In the genomic region with DNA sequence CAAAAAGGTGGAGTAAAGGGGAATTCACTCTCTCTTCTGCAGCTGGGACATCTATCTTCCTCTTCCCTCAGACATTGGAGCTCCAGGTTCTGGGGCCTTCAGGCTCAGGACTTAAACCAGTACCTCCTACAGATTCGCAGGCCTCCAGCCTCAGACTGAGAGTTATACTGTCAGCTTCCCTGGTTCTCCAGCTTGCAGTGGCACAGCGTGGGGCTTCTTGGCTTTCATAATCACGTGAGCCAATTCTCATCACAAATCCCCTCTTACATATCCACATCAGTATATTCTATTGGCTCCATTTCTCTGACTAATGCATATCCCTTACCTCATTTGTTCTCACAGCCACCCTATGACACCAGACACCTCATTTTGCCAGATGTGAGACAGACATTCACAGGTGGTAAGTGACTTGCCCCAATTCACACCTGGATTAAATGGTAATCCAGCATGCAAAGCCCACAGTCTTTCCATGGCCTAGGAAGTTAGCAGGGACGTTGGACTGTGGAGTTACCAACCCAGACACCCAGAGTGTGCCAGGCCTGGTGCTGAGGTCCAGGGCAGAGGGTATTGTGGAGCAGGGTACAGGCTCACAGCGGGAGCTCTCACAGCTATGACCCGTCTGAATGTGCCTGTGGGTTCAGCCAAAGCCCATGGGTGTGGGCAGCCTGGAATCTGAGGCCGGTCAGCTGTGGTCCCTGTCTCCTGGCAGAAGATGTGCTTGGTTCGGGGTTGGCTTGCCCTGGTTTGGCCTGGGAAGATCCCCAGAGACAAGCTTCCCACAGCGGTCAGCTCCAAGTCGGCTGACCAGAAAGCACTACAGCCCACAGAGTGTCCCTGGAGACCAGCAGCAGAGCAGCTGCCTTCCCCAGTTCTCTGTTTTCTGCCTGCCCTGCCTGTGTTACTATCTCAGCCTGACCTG, we compare ENCODE assay signal across 20 cellular contexts. TPM values are rescaled to one million over a fixed set of nuclear protein-coding genes. Genes with fewer than 3 reads are reported as not detected.
DNase-seq lines count a peak whose midpoint lies in the region; ATAC-seq, FAIRE-seq and TF ChIP-seq lines count a peak whose summit lies in the region.
"Had no signal": no experiment of that assay in that cellular context is flagged by ENCODE, and none has a peak within 500 bp of the region (broad histone marks: within the 10 kb centered on the region; RNA-seq: fewer than 3 reads in every experiment).

No MANE protein-coding gene starts in this region.

- H3K4ac ChIP-seq in trophoblast cell (ENCODE audit: low read depth, low read length) = no peak overlapping the region

- RAD21 ChIA-PET in GM12878 (lab: Charles Lee; ENCODE audit: unreplicated experiment) = no interaction called here

- POLR2A ChIA-PET in GM12878 (lab: Charles Lee) = no interaction called here
- POLR2A ChIA-PET in T-cell (lab: Charles Lee) = no interaction called here

- BruUV-seq in GM12878 (replicated peaks; lab: Mats Ljungman, UMichigan) = no TSS peak

- intact Hi-C loops in GM12878 (cut with micrococcal nuclease; ENCODE audit: unreplicated experiment) = no loop called here
- intact Hi-C loops in left ventricle myocardium superior (cut with micrococcal nuclease) = no loop called here
- intact Hi-C loops in gastrocnemius medialis (cut with DNase I; ENCODE audit: low total_unique reads) = no loop called here

- TF ChIP-seq EP300 in GM12878 (IDR thresholded peaks at IDR 0.05; ENCODE audit: borderline replicate concordance in 1 of 2, control insufficient read depth in 1 of 2, low read depth in 2 of 2, low read length in 2 of 2) = no peak

- no peak overlapping the region for H2AFZ ChIP-seq in GM12878 (ENCODE audit: control insufficient read depth, low read depth, low read length)
- no peak overlapping the region for H2AFZ ChIP-seq in trophoblast cell (ENCODE audit: insufficient read depth, low read length, poor library complexity)

- in situ Hi-C loops in GM12878 (cut with MboI) (no loop called here), gastrocnemius medialis (cut with MboI; ENCODE audit: low sequenced_read_pairs in 4 of 4) (no loop called here)

- no peaks in the 10 kb centered on the region for H4K20me1 ChIP-seq in GM12878 (ENCODE audit: control insufficient read depth, insufficient read depth)

- H3K36me3 Mint-ChIP-seq in T-cell = no peaks in the 10 kb centered on the region
- H3K36me3 Mint-ChIP-seq: naive thymus-derived CD8-positive, alpha-beta T cell had no signal

- no peak overlapping the region for H3K23ac ChIP-seq in trophoblast cell (ENCODE audit: low read length)

- CTCF ChIA-PET in GM12878 (lab: Yijun Ruan, JAX) = interaction anchor here (1.3 to 2.6 kb wide), 3 partner anchors 9 to 90 kb away, joined by 3 to 16 read pairs (median 3); no protein-coding TSS in a partner anchor
- CTCF ChIA-PET in T-cell (lab: Charles Lee) = interaction anchor here in 1 of 2 donors (0.6 kb wide), 1 partner anchor 89 kb away, joined by 3 read pairs; no protein-coding TSS in a partner anchor

- H3K4me2 ChIP-seq in GM12878 (ENCODE audit: control insufficient read depth, insufficient read depth) (no peak overlapping the region), trophoblast cell (ENCODE audit: low read length) (no peak overlapping the region)

- no peak overlapping the region for H4K8ac ChIP-seq in trophoblast cell (ENCODE audit: low read depth, low read length)

- TF ChIP-seq POLR2A in GM12878 (IDR thresholded peaks at IDR 0.05; ENCODE audit: low read depth, low read length) (no peak), gastrocnemius medialis (IDR thresholded peaks at IDR 0.05) (no peak)

- H2AK5ac ChIP-seq in trophoblast cell (ENCODE audit: low read length) = no peak overlapping the region

- no peak overlapping the region for H3K18ac ChIP-seq in trophoblast cell (ENCODE audit: low read length)

- H2BK12ac ChIP-seq in trophoblast cell (ENCODE audit: low read length) = no peak overlapping the region

- H3K4me1 ChIP-seq in GM12878 (ENCODE audit: control insufficient read depth, insufficient read depth, low read length) = no peaks in the 10 kb centered on the region
- peaks cover 30 to 42% of the 10 kb centered on the region in 2 donors for H3K4me1 ChIP-seq in gastrocnemius medialis
- H3K4me1 ChIP-seq in trophoblast cell (ENCODE audit: control insufficient read depth in 1 of 2, insufficient read depth in 2 of 2, low read length in 2 of 2) = no peaks in the 10 kb centered on the region

- ATAC-seq in GM12878 (peak; percentile 31; the same call in 1 of the 3 replicates), left ventricle myocardium superior (peak; percentile 50), gastrocnemius medialis (peak; percentile 77 to 86), SK-N-SH treated with all-trans-retinoic acid at 6 μM for 48 hours (no peak), T-cell (replicated peaks in 1 of 4) (no peak)
- ATAC-seq: naive thymus-derived CD8-positive, alpha-beta T cell had no signal

- 24% methylated on average over 10 of the region's 10 CpGs for WGBS in GM12878 (ENCODE audit: insufficient coverage, insufficient replicate concordance, low lambda C conversion rate, missing lambda C conversion rate)
- WGBS in trophoblast cell (ENCODE audit: extremely low coverage, insufficient coverage, insufficient read length) = no CpG with 5 or more reads among the region's 10 CpGs

- H3K9me3 Mint-ChIP-seq in T-cell = no peaks in the 10 kb centered on the region
- H3K9me3 Mint-ChIP-seq: naive thymus-derived CD8-positive, alpha-beta T cell had no signal

- no peak overlapping the region for H3K9ac ChIP-seq in GM12878 (ENCODE audit: control insufficient read depth, insufficient read depth, low read length)
- no peak overlapping the region for H3K9ac ChIP-seq in trophoblast cell (ENCODE audit: low read length)

- FAIRE-seq in GM12878 (lab: Jason Lieb, UNC) = no peak

- H3K4me1 Mint-ChIP-seq in T-cell = no peaks in the 10 kb centered on the region

- DNase-seq in GM03348 (ENCODE audit: low spot score) (peak; percentile 72), GM12878 (ENCODE audit: low read depth, low spot score) (no peak), left ventricle myocardium superior (peak; percentile 47), gastrocnemius medialis (peak; percentile 77 to 91), trophoblast cell (no peak), NK-92 (lab: John Stamatoyannopoulos, UW; ENCODE audit: unreplicated experiment) (no peak), T-cell (no peak)
- DNase-seq: activated CD4-positive, alpha-beta T cell treated with anti-CD3 and anti-CD28 coated beads for 1 hour; activated effector memory CD4-positive, alpha-beta T cell treated with anti-CD3 and anti-CD28 coated beads, Interleukin-2, amount 50 U/mL, for 16 hours; central memory CD4-positive, alpha-beta T cell; DND-41; erythroblast; glutamatergic neuron; KG1; mammary epithelial cell; naive thymus-derived CD8-positive, alpha-beta T cell; NCI-H1092 treated with DMSO at 0.1 percent for 48 hours; stimulated activated CD8-positive, alpha-beta memory T cell treated with anti-CD3 and anti-CD28 coated beads, Interleukin-4, amount 100 ng/mL, for 48 hours had no signal

- SMC1A ChIA-PET in GM12878 (lab: Charles Lee; ENCODE audit: uncharacterized antibody, unreplicated experiment) = no interaction called here

- TF ChIP-seq CTCF in GM12878 (IDR thresholded peaks at IDR 0.05 in 2 of 3, conservative IDR thresholded peaks at IDR 0.05 in 1 of 3; ENCODE audit: control insufficient read depth in 2 of 3, extremely low read depth in 1 of 3, insufficient read depth in 1 of 3, low read depth in 3 of 3, low read length in 3 of 3) = no peak
- TF ChIP-seq CTCF in gastrocnemius medialis (IDR thresholded peaks at IDR 0.05 in 4 of 5, conservative IDR thresholded peaks at IDR 0.05 in 1 of 5) = no peak

- H3K14ac ChIP-seq in trophoblast cell (ENCODE audit: low read length) = no peak overlapping the region

- H3K36me3 ChIP-seq in GM12878 (ENCODE audit: control insufficient read depth in 2 of 2, insufficient read depth in 2 of 2, low read length in 1 of 2) = no peaks in the 10 kb centered on the region
- no peaks in the 10 kb centered on the region for H3K36me3 ChIP-seq in gastrocnemius medialis
- no peaks in the 10 kb centered on the region for H3K36me3 ChIP-seq in trophoblast cell (ENCODE audit: control insufficient read depth in 1 of 2, insufficient read depth in 2 of 2, low read length in 2 of 2)
- H3K36me3 ChIP-seq: thoracic aorta had no signal

- no peak overlapping the region for H2BK5ac ChIP-seq in trophoblast cell (ENCODE audit: low read depth, low read length, poor library complexity)

- H3K4me3 ChIP-seq in GM12878 = no peak overlapping the region
- H3K4me3 ChIP-seq in gastrocnemius medialis = no peak overlapping the region
- H3K4me3 ChIP-seq in trophoblast cell (ENCODE audit: low read depth, low read length) = no peak overlapping the region
- H3K4me3 ChIP-seq: thoracic aorta had no signal

- no peak for TF ChIP-seq RAD21 in GM12878 (IDR thresholded peaks at IDR 0.05; ENCODE audit: insufficient read depth, low read depth, low read length)

- H4K12ac ChIP-seq in trophoblast cell (ENCODE audit: low read depth, low read length) = no peak overlapping the region

- no peak overlapping the region for H3K27ac Mint-ChIP-seq in T-cell
- H3K27ac Mint-ChIP-seq: naive thymus-derived CD8-positive, alpha-beta T cell had no signal

- H3K9me3 ChIP-seq in GM12878 (replicated peaks; ENCODE audit: control insufficient read depth, insufficient read depth, low read length) (no peaks in the 10 kb centered on the region), gastrocnemius medialis (no peaks in the 10 kb centered on the region), trophoblast cell (ENCODE audit: insufficient read depth, low read depth, low read length) (no peaks in the 10 kb centered on the region)
- H3K9me3 ChIP-seq: thoracic aorta had no signal

- no peaks in the 10 kb centered on the region for H3K79me1 ChIP-seq in trophoblast cell (ENCODE audit: low read length)

- H3K4me3 Mint-ChIP-seq in T-cell = no peak overlapping the region
- H3K4me3 Mint-ChIP-seq: naive thymus-derived CD8-positive, alpha-beta T cell had no signal

- no peak overlapping the region for H4K91ac ChIP-seq in trophoblast cell (ENCODE audit: low read depth, low read length)

- H3K27ac ChIP-seq in GM12878 (ENCODE audit: control insufficient read depth, insufficient read depth) (no peak overlapping the region), gastrocnemius medialis (peak overlapping the region; percentile 64 to 85 (median 77)), trophoblast cell (ENCODE audit: low read depth, low read length) (no peak overlapping the region)
- H3K27ac ChIP-seq: thoracic aorta had no signal

- H2BK120ac ChIP-seq in trophoblast cell (ENCODE audit: insufficient read depth, low read length, poor library complexity) = no peak overlapping the region

- H3K79me2 ChIP-seq in GM12878 (ENCODE audit: control insufficient read depth, insufficient read depth, low read length) = no peaks in the 10 kb centered on the region
- H3K79me2 ChIP-seq in trophoblast cell (ENCODE audit: control insufficient read depth, insufficient read depth, low read length, poor library complexity) = no peaks in the 10 kb centered on the region

- H3K27me3 ChIP-seq in GM12878 (replicated peaks in 1 of 2; ENCODE audit: control insufficient read depth in 2 of 2, insufficient read depth in 2 of 2, low read length in 1 of 2) (peaks cover 0 to 3% of the 10 kb centered on the region in 2 experiments; a peak in 2 of 4 replicates), gastrocnemius medialis (no peaks in the 10 kb centered on the region), trophoblast cell (ENCODE audit: insufficient read depth, low read length) (no peaks in the 10 kb centered on the region)

- H3K27me3 Mint-ChIP-seq in T-cell = peaks cover 0 to 2% of the 10 kb centered on the region in 2 donors
- H3K27me3 Mint-ChIP-seq: naive thymus-derived CD8-positive, alpha-beta T cell had no signal

RNA-seq across cellular contexts. Expression of a gene that starts 18.4 kb away (rescaled TPM):
- total RNA-seq in GM12878 (2013; cell fraction: nucleolus; rRNA removed) = 0.51 and 0.54 TPM in 2 replicates
- total RNA-seq in GM12878 (2014; rRNA removed) (not detected in 2 replicates), GM12878 (2014; rRNA removed; fragmentation: Illumina TruSeq; extraction: Trizol) (0.04 and 0.05 TPM in 2 replicates), GM12878 (2021) (0.24 and 0.62 TPM in 2 replicates), left ventricle myocardium superior (49.0 TPM), gastrocnemius medialis (100 to 1,000 TPM in 1 of 4 donors, 10 to 100 TPM in 3; 59.6 to 122 (median 84.5) TPM), T-cell (1 to 10 TPM in 4 of 5 donors, under 1 TPM in 1; 0.60 to 2.4 (median 1.9) TPM)
- 0.09 TPM for polyA plus RNA-seq in GM12878 (2011; ENCODE audit: low read depth)
- polyA plus RNA-seq in GM12878 (2011; rRNA removed) (0.16 and 0.34 TPM in 2 replicates), GM12878 (2014; fragmentation: Illumina TruSeq; extraction: Trizol) (0.03 and 0.04 TPM in 2 replicates), GM12878 (2014; fragmentation: Nextera tagmentation; extraction: Ambion mirVana) (under 1 TPM in 1 of 2 experiments, not detected in 1; 0.02 TPM), GM12878 (2014; rRNA removed) (0.04 TPM in 2 replicates), GM12878 (2016; fragmentation: Nextera tagmentation; extraction: Ambion mirVana) (not detected)
- 0.38 and 0.45 TPM in 2 replicates for polyA plus RNA-seq in GM12878 (2011; cell fraction: cytosol; rRNA removed)
- polyA plus RNA-seq in GM12878 (2011; cell fraction: nucleus; rRNA removed) = 0.37 and 0.39 TPM in 2 replicates
- polyA plus RNA-seq in GM12878 (2012) = 0.11 and 0.16 TPM in 2 replicates
- 0.22 and 0.57 TPM in 2 replicates for polyA minus RNA-seq in GM12878 (2011; rRNA and poly(A)+ RNA removed)
- 0.27 and 0.31 TPM in 2 replicates for polyA minus RNA-seq in GM12878 (2011; cell fraction: cytosol; rRNA and poly(A)+ RNA removed)
- 0.24 and 0.29 TPM in 2 replicates for polyA minus RNA-seq in GM12878 (2011; cell fraction: nucleus; rRNA and poly(A)+ RNA removed)
- polyA plus RNA-seq in trophoblast cell (2013) = 2.8 and 3.0 TPM in 2 replicates

RNA-seq across cellular contexts. Expression of a gene that starts 48.5 kb away (rescaled TPM):
- total RNA-seq in GM12878 (2013; cell fraction: nucleolus; rRNA removed) = not detected in 2 replicates
- 0.45 and 0.71 TPM in 2 replicates for total RNA-seq in GM12878 (2014; rRNA removed)
- 0.09 and 0.22 TPM in 2 replicates for total RNA-seq in GM12878 (2014; rRNA removed; fragmentation: Illumina TruSeq; extraction: Trizol)
- total RNA-seq in GM12878 (2021) = 0.08 and 0.26 TPM in 2 replicates
- 0.84 TPM for polyA plus RNA-seq in GM12878 (2011; ENCODE audit: low read depth)
- polyA plus RNA-seq in GM12878 (2011; rRNA removed) = 1.2 and 1.3 TPM in 2 replicates
- 0.85 and 2.0 TPM in 2 replicates for polyA plus RNA-seq in GM12878 (2011; cell fraction: cytosol; rRNA removed)
- polyA plus RNA-seq in GM12878 (2011; cell fraction: nucleus; rRNA removed) = 0.44 and 0.51 TPM in 2 replicates
- polyA plus RNA-seq in GM12878 (2012) = 1.1 and 1.2 TPM in 2 replicates
- polyA plus RNA-seq in GM12878 (2014; fragmentation: Illumina TruSeq; extraction: Trizol) = 1.7 and 3.3 TPM in 2 replicates
- polyA plus RNA-seq in GM12878 (2014; fragmentation: Nextera tagmentation; extraction: Ambion mirVana) = under 1 TPM in 1 of 2 experiments, not detected in 1; 0.02 TPM
- polyA plus RNA-seq in GM12878 (2014; rRNA removed) = 0.29 and 0.46 TPM in 2 replicates
- 1 to 10 TPM; 6.5 to 8.3 TPM for polyA plus RNA-seq in GM12878 (2016; fragmentation: Nextera tagmentation; extraction: Ambion mirVana)
- 1.5 and 3.9 TPM in 2 replicates for polyA minus RNA-seq in GM12878 (2011; rRNA and poly(A)+ RNA removed)
- polyA minus RNA-seq in GM12878 (2011; cell fraction: cytosol; rRNA and poly(A)+ RNA removed) = 0.21 and 0.40 TPM in 2 replicates
- polyA minus RNA-seq in GM12878 (2011; cell fraction: nucleus; rRNA and poly(A)+ RNA removed) = 0.12 and 0.38 TPM in 2 replicates
- 0.12 TPM for total RNA-seq in left ventricle myocardium superior
- under 1 TPM; 0.13 to 0.75 (median 0.35) TPM for total RNA-seq in gastrocnemius medialis
- polyA plus RNA-seq in trophoblast cell (2013) = 0.57 and 0.68 TPM in 2 replicates
- total RNA-seq in T-cell = under 1 TPM in 3 of 5 donors, not detected in 2; 0.10 to 0.28 (median 0.19) TPM

Comparison
In these comparisons a context has a peak if more than half of its experiments do, and no peak if none do; other contexts are left out.
1. DNase-seq: peak in GM03348 (single experiment), left ventricle myocardium superior (single experiment) and gastrocnemius medialis (2 of 2); none in GM12878 (single experiment), trophoblast cell (0 of 2), NK-92 (single experiment) and T-cell (0 of 34).
2. ATAC-seq: peak in GM12878 (single experiment), left ventricle myocardium superior (single experiment) and gastrocnemius medialis (2 of 2); none in SK-N-SH treated with all-trans-retinoic acid at 6 μM for 48 hours (single experiment) and T-cell (0 of 4).
3. H3K27ac ChIP-seq: peak in gastrocnemius medialis (4 of 4); none in GM12878 (single experiment) and trophoblast cell (single experiment).
4. RNA of a gene that starts 18.4 kb away (total RNA-seq): 59.6 to 122 TPM in gastrocnemius medialis and 49.0 TPM in left ventricle myocardium superior (single experiment); 0.60 to 2.4 TPM in T-cell and 0.04 to 0.62 TPM in GM12878; every median in the first group is over 10 times any median in the second.